9 cellular contexts compared by ENCODE assay signal in the genomic region with DNA sequence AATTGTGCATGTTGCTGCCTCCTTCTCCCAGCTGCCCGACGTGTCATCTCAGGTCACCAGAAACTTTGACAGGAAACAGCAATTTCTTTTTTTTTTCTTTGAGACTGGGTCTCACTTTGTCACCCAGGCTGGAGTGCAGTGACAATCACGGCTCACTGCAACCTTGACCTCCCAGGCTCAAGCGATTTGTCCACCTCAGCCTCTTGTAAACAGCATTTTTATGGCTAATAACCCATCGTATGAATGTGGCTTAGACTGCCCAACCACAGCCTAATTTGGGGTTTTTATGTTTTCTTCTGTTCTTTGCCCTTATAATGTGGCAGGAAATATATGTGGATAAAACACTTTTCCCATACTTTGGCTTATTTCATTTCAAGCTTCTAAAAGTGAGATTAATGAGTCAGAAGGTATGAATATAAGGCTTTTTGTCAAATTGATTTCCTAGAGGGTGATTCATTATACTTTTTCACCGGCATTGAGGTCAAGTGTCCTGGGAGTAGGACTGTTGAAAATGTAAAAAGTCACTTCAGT. TPM values are rescaled to one million over a fixed set of nuclear protein-coding genes. Genes with fewer than 3 reads are reported as not detected.
DNase-seq lines count a peak whose midpoint lies in the region; FAIRE-seq and TF ChIP-seq lines count a peak whose summit lies in the region.
"Had no signal": no experiment of that assay in that cellular context is flagged by ENCODE, and none has a peak within 500 bp of the region (broad histone marks: within the 10 kb centered on the region; RNA-seq: fewer than 3 reads in every experiment).

No MANE protein-coding gene starts in this region.

- peaks cover 72% of the 10 kb centered on the region for H3K4me1 ChIP-seq in OCI-LY3 (ENCODE audit: low read length)
- peaks cover 13 to 35% (median 24%) of the 10 kb centered on the region in 4 donors for H3K4me1 ChIP-seq in esophagus muscularis mucosa
- peaks cover 7% of the 10 kb centered on the region for H3K4me1 ChIP-seq in thymus (ENCODE audit: control insufficient read depth, insufficient read depth, low read length)

- peaks cover 70% of the 10 kb centered on the region for H3K4me1 Mint-ChIP-seq in activated naive CD4-positive, alpha-beta T cell treated with anti-CD3 and anti-CD28 coated beads, Interleukin-2, amount 50 U/mL, for 24 hours

- no peak for TF ChIP-seq POLR2A in esophagus muscularis mucosa (IDR thresholded peaks at IDR 0.05; ENCODE audit: low read depth)

- no peak for DNase-seq in activated naive CD4-positive, alpha-beta T cell treated with Interleukin-2 at 50 U/mL for 16 hours
- DNase-seq in esophagus muscularis mucosa (ENCODE audit: extremely low spot score) (no peak), pons (ENCODE audit: low spot score) (no peak), mesenteric fat pad (ENCODE audit: low spot score) (no peak), D721Med (ENCODE audit: insufficient read length, low spot score) (no peak)
- DNase-seq: BE2C had no signal

- peak overlapping the region; percentile 40 for H3K4me3 Mint-ChIP-seq in activated naive CD4-positive, alpha-beta T cell treated with anti-CD3 and anti-CD28 coated beads, Interleukin-2, amount 50 U/mL, for 24 hours

- no peak for FAIRE-seq in D721Med (lab: Jason Lieb, UNC)

- H3K36me3 ChIP-seq in OCI-LY3 (replicated peaks; ENCODE audit: low read depth, low read length) = peaks cover 8% of the 10 kb centered on the region
- H3K36me3 ChIP-seq in esophagus muscularis mucosa = peaks cover 7 to 34% (median 23%) of the 10 kb centered on the region in 4 donors
- H3K36me3 ChIP-seq in thymus (ENCODE audit: control insufficient read depth, insufficient read depth) = peaks cover 30% of the 10 kb centered on the region
- H3K36me3 ChIP-seq: BE2C had no signal

- H3K9ac ChIP-seq in OCI-LY3 (ENCODE audit: low read length) = peak overlapping the region; percentile 99

- H3K27ac ChIP-seq in OCI-LY3 (ENCODE audit: low read length) (peak overlapping the region; percentile 100), esophagus muscularis mucosa (replicated peaks in 1 of 4) (peak overlapping the region in 3 of 4 donors; percentile 22 to 46 (median 43)), thymus (ENCODE audit: low read depth) (peak overlapping the region; percentile 49)

- H3K4me3 ChIP-seq in OCI-LY3 (ENCODE audit: low read length) (peak overlapping the region; percentile 71), esophagus muscularis mucosa (no peak overlapping the region), thymus (ENCODE audit: low read length) (no peak overlapping the region)

- H3K9me3 Mint-ChIP-seq in activated naive CD4-positive, alpha-beta T cell treated with anti-CD3 and anti-CD28 coated beads, Interleukin-2, amount 50 U/mL, for 24 hours = no peaks in the 10 kb centered on the region

- H3K79me2 ChIP-seq in OCI-LY3 (ENCODE audit: low read length) = peaks cover 51% of the 10 kb centered on the region

- TF ChIP-seq CTCF in OCI-LY3 (IDR thresholded peaks at IDR 0.05; ENCODE audit: low read depth, low read length) = no peak
- TF ChIP-seq CTCF in esophagus muscularis mucosa (IDR thresholded peaks at IDR 0.05) = no peak
- TF ChIP-seq CTCF in D721Med (IDR thresholded peaks at IDR 0.05; ENCODE audit: insufficient read depth, missing control alignments) = no peak

- H2AFZ ChIP-seq in OCI-LY3 (ENCODE audit: low read depth, low read length) = no peak overlapping the region

- intact Hi-C loops in esophagus muscularis mucosa (cut with DNase I) = no loop called here

- H3K27me3 Mint-ChIP-seq in activated naive CD4-positive, alpha-beta T cell treated with anti-CD3 and anti-CD28 coated beads, Interleukin-2, amount 50 U/mL, for 24 hours = no peaks in the 10 kb centered on the region

- no peak for TF ChIP-seq EP300 in esophagus muscularis mucosa (IDR thresholded peaks at IDR 0.05)

- H3K9me3 ChIP-seq in OCI-LY3 (ENCODE audit: insufficient read depth, low read length) (no peaks in the 10 kb centered on the region), esophagus muscularis mucosa (no peaks in the 10 kb centered on the region), thymus (ENCODE audit: control insufficient read depth) (no peaks in the 10 kb centered on the region)
- H3K9me3 ChIP-seq: BE2C had no signal

- H3K36me3 Mint-ChIP-seq in activated naive CD4-positive, alpha-beta T cell treated with anti-CD3 and anti-CD28 coated beads, Interleukin-2, amount 50 U/mL, for 24 hours = peaks cover 12% of the 10 kb centered on the region

- H3K27ac Mint-ChIP-seq in activated naive CD4-positive, alpha-beta T cell treated with anti-CD3 and anti-CD28 coated beads, Interleukin-2, amount 50 U/mL, for 24 hours = peak overlapping the region; percentile 71

- peak overlapping the region; percentile 95 for H3K4me2 ChIP-seq in OCI-LY3 (ENCODE audit: low read length)

- H3K27me3 ChIP-seq in OCI-LY3 (ENCODE audit: low read depth, low read length) (no peaks in the 10 kb centered on the region), esophagus muscularis mucosa (no peaks in the 10 kb centered on the region), thymus (ENCODE audit: control insufficient read depth, insufficient read depth) (no peaks in the 10 kb centered on the region)
- H3K27me3 ChIP-seq: BE2C had no signal

- H4K20me1 ChIP-seq in OCI-LY3 (ENCODE audit: insufficient read depth, low read length) = no peaks in the 10 kb centered on the region

- WGBS in esophagus muscularis mucosa = 35% methylated on average over 6 of the region's 6 CpGs
- WGBS in thymus = 24% methylated on average over 6 of the region's 6 CpGs

RNA-seq across cellular contexts. Expression of gene SLC5A10, which starts 31.0 kb away (rescaled TPM):
- total RNA-seq in esophagus muscularis mucosa (not detected), mesenteric fat pad (not detected)
- 0.52 TPM for polyA plus RNA-seq in thymus

Comparison
In these comparisons a context has a peak if more than half of its experiments do, and no peak if none do; other contexts are left out.
1. H3K27ac ChIP-seq: peak in every context shown above with its lines; median percentile 100 in OCI-LY3; 49 in thymus; 43 in esophagus muscularis mucosa.